Comparison of ENCODE assay signal across 29 cellular contexts in the genomic region with DNA sequence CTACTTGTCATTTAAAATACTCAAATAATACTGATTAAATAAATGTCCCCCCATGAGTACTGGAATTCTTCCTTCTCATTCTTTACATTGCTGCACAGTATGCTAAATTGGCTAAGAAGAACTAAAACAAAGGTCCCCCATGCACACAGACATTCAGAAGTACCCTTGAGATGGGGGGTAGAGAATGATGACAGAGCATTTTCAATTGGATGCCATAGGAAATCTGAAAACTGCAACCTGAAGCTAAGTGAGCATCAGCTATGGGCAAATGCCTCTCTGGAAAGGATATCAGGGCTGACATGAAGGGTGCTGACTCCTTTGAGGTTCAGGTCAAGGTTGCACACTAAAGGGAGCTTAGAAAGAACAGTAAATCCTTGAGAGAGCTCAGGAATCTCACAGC. TPM values are rescaled to one million over a fixed set of nuclear protein-coding genes. Genes with fewer than 3 reads are reported as not detected.
"Had no signal": no experiment of that assay in that cellular context is flagged by ENCODE, and none has a peak within 500 bp of the region (broad histone marks: within the 10 kb centered on the region; RNA-seq: fewer than 3 reads in every experiment).

No MANE protein-coding gene starts in this region.

- DNase-seq: activated CD4-positive, alpha-beta memory T cell treated with anti-CD3 and anti-CD28 coated beads, Interleukin-2, amount 10 ng/mL, durations not matched to agents 7 days and 5 days; activated CD4-positive, alpha-beta T cell treated with anti-CD3 and anti-CD28 coated beads for 1 hour; activated CD4-positive, alpha-beta T cell treated with anti-CD3 and anti-CD28 coated beads for 4 hours; activated CD4-positive, alpha-beta T cell treated with anti-CD3 and anti-CD28 coated beads, Interleukin-2, amount 10 ng/mL, durations not matched to agents 7 days and 5 days; activated CD4-positive, alpha-beta T cell treated with anti-CD3 and anti-CD28 coated beads, Interleukin-2, amount 50 U/mL, for 4 hours; activated CD8-positive, alpha-beta memory T cell treated with anti-CD3 and anti-CD28 coated beads, Interleukin-2, amount 50 U/mL, for 48 hours; activated gamma-delta T cell; activated naive CD4-positive, alpha-beta T cell; activated naive CD4-positive, alpha-beta T cell treated with anti-CD3 and anti-CD28 coated beads, Interleukin-2, amount 10 ng/mL, durations not matched to agents 7 days and 5 days; activated naive CD8-positive, alpha-beta T cell treated with anti-CD3 and anti-CD28 coated beads, Interleukin-2, amount 10 ng/mL, durations not matched to agents 7 days and 5 days; activated T-cell treated with anti-CD3 and anti-CD28 coated beads for 4 hours; activated T-cell treated with anti-CD3 and anti-CD28 coated beads, Interleukin-2, amount 50 U/mL, for 24 hours; activated T-cell treated with anti-CD3 and anti-CD28 coated beads, Interleukin-2, amount 50 U/mL, for 72 hours; amniotic stem cell; anterior cingulate cortex; dorsolateral prefrontal cortex; effector memory CD4-positive, alpha-beta T cell; foreskin keratinocyte; gastrocnemius medialis; glutamatergic neuron; heart left ventricle; T-helper 2 cell had no signal

- FAIRE-seq: astrocyte, bronchial epithelial cell had no signal

- H3K36me3 ChIP-seq: brain microvascular endothelial cell, esophagus muscularis mucosa, gastrocnemius medialis, heart left ventricle had no signal

- H3K9me3 ChIP-seq: gastrocnemius medialis had no signal

- H3K27ac ChIP-seq: brain microvascular endothelial cell, coronary artery, dorsolateral prefrontal cortex, esophagus muscularis mucosa, foreskin keratinocyte, gastrocnemius medialis, heart left ventricle had no signal

- H3K4me3 ChIP-seq: coronary artery, dorsolateral prefrontal cortex, esophagus muscularis mucosa, gastrocnemius medialis, heart left ventricle had no signal

- H3K27me3 ChIP-seq: brain microvascular endothelial cell, dorsolateral prefrontal cortex, esophagus muscularis mucosa, foreskin keratinocyte, gastrocnemius medialis, heart left ventricle had no signal

- H3K4me1 ChIP-seq: esophagus muscularis mucosa, foreskin keratinocyte, gastrocnemius medialis, heart left ventricle had no signal

- ATAC-seq: activated naive CD4-positive, alpha-beta T cell treated with anti-CD3 and anti-CD28 coated beads, Interleukin-2, amount 50 U/mL, for 72 hours; activated T-cell treated with anti-CD3 and anti-CD28 coated beads, Interleukin-2, amount 50 U/mL, for 72 hours; foreskin keratinocyte; gastrocnemius medialis; heart left ventricle had no signal

RNA-seq across cellular contexts. Expression of a gene that starts 10.1 kb away (rescaled TPM):
- total RNA-seq: activated CD4-positive, alpha-beta memory T cell treated with anti-CD3 and anti-CD28 coated beads, Interleukin-2, amount 10 ng/mL, durations not matched to agents 7 days and 5 days; activated CD4-positive, alpha-beta T cell treated with anti-CD3 and anti-CD28 coated beads, Interleukin-2, amount 10 ng/mL, durations not matched to agents 7 days and 5 days; activated naive CD4-positive, alpha-beta T cell treated with anti-CD3 and anti-CD28 coated beads, Interleukin-2, amount 50 U/mL, for 72 hours; activated naive CD8-positive, alpha-beta T cell treated with anti-CD3 and anti-CD28 coated beads, Interleukin-2, amount 10 ng/mL, durations not matched to agents 7 days and 5 days; activated T-cell treated with anti-CD3 and anti-CD28 coated beads, Interleukin-2, amount 50 U/mL, for 72 hours; foreskin keratinocyte; T-helper 1 cell treated with Interleukin-12 subunit alpha and Interleukin-12 subunit beta and Interleukin-4 antibody, amounts not matched to agents 30 ng/mL and 1 ng/mL, for 36 hours had no signal
- polyA plus RNA-seq: foreskin keratinocyte had no signal
